Comparison of ENCODE assay signal across 26 cellular contexts in genomic region chr12:93733928-93734327, GRCh38.
"Had no signal": no experiment of that assay in that cellular context is flagged by ENCODE, and none has a peak within 500 bp of the region (broad histone marks: within the 10 kb centered on the region; RNA-seq: fewer than 3 reads in every experiment).

No MANE protein-coding gene starts in this region.

- H3K4me1 Mint-ChIP-seq: mesothelial cell of epicardium had no signal

- H3K9me3 Mint-ChIP-seq: immature natural killer cell; mesothelial cell of epicardium; natural killer cell; stimulated activated naive CD8-positive, alpha-beta T cell treated with anti-CD3 and anti-CD28 coated beads, Interleukin-15, Interleukin-2, amounts not matched to agents 100 ng/mL and 50 ng/mL, for 24 hours had no signal

- H3K4me3 Mint-ChIP-seq: immature natural killer cell; mesothelial cell of epicardium; naive B cell; natural killer cell; nephron progenitor cell; stimulated activated naive CD8-positive, alpha-beta T cell treated with anti-CD3 and anti-CD28 coated beads, Interleukin-15, Interleukin-2, amounts not matched to agents 100 ng/mL and 50 ng/mL, for 24 hours had no signal

- DNase-seq: immature natural killer cell; kidney; left lung; mesendoderm; naive B cell; natural killer cell; nephron progenitor cell; ovary; right lobe of liver; stimulated activated CD4-positive, alpha-beta T cell treated with anti-CD3 and anti-CD28 coated beads, Interleukin-12 subunit alpha, Interleukin-12 subunit beta, amount 100 ng/mL, for 4 hours; stimulated activated CD4-positive, alpha-beta T cell treated with anti-CD3 and anti-CD28 coated beads, Interleukin-15, amount 100 ng/mL, for 24 hours; stimulated activated CD4-positive, alpha-beta T cell treated with anti-CD3 and anti-CD28 coated beads, Interleukin-2, amount 100 ng/mL, for 24 hours; stimulated activated CD4-positive, alpha-beta T cell treated with anti-CD3 and anti-CD28 coated beads, Interleukin-4, amount 100 ng/mL, for 1 hour; stimulated activated naive CD4-positive, alpha-beta T cell; tibial artery; trophoblast cell; upper lobe of right lung had no signal

- H3K27me3 Mint-ChIP-seq: progenitor cell of endocrine pancreas; stimulated activated naive CD8-positive, alpha-beta T cell treated with anti-CD3 and anti-CD28 coated beads, Interleukin-15, Interleukin-2, amounts not matched to agents 100 ng/mL and 50 ng/mL, for 24 hours had no signal

- H3K9me3 ChIP-seq: left lung, ovary, right atrium auricular region, right lobe of liver, suprapubic skin, thoracic aorta, tibial artery, upper lobe of right lung had no signal

- FAIRE-seq: urothelium cell line had no signal

- H3K27ac Mint-ChIP-seq: mesothelial cell of epicardium; natural killer cell; nephron progenitor cell; progenitor cell of endocrine pancreas; stimulated activated naive CD8-positive, alpha-beta T cell treated with anti-CD3 and anti-CD28 coated beads, Interleukin-15, Interleukin-2, amounts not matched to agents 100 ng/mL and 50 ng/mL, for 24 hours had no signal

- H3K4me3 ChIP-seq: left lung, lung, ovary, right atrium auricular region, right lobe of liver, skin epidermis, suprapubic skin, thoracic aorta, tibial artery, upper lobe of right lung had no signal

- H3K36me3 ChIP-seq: left lung, ovary, right atrium auricular region, right lobe of liver, suprapubic skin, thoracic aorta, tibial artery, upper lobe of right lung had no signal

- H3K36me3 Mint-ChIP-seq: mesothelial cell of epicardium, natural killer cell had no signal

- H3K27ac ChIP-seq: left lung, ovary, right atrium auricular region, right lobe of liver, skin epidermis, suprapubic skin, thoracic aorta, tibial artery, upper lobe of right lung had no signal

- H3K27me3 ChIP-seq: left lung, ovary, right atrium auricular region, right lobe of liver, suprapubic skin, tibial artery, upper lobe of right lung had no signal

- ATAC-seq: natural killer cell, right lobe of liver had no signal
